Comparison of ENCODE assay signal across 1 cellular context in genomic region chr17:76252040-76252954, GRCh38.
A peak's percentile ranks its signal among the peaks of the same experiment; 100 is the strongest.
TF ChIP-seq lines count a peak whose summit lies in the region.

No MANE protein-coding gene starts in this region.

TF ChIP-seq in A549, 52 proteins besides CTCF, POLR2A, EP300 and RAD21 (continued from another document):
- 0 out of 2 replicates have a peak, but pooled peaks have one; percentile 23 for TF ChIP-seq RARB (CRISPR knock-in tag; IDR thresholded peaks at IDR 0.05)
- TF ChIP-seq NFE2L2 (conservative IDR thresholded peaks at IDR 0.05; ENCODE audit: low read length) = peak; percentile 49; the same call in 1 of the 2 replicates
- TF ChIP-seq CBX2 (IDR thresholded peaks at IDR 0.05; ENCODE audit: borderline replicate concordance, low read depth) = no peak
- no peak for TF ChIP-seq KDM5A (IDR thresholded peaks at IDR 0.05)
- no peak for TF ChIP-seq HDAC2 (IDR thresholded peaks at IDR 0.05)
- TF ChIP-seq EHMT2 (IDR thresholded peaks at IDR 0.05; ENCODE audit: low read depth) = no peak
- TF ChIP-seq NPAS2 (CRISPR knock-in tag; IDR thresholded peaks at IDR 0.05; ENCODE audit: borderline replicate concordance) = no peak
- TF ChIP-seq, protein P1, sequence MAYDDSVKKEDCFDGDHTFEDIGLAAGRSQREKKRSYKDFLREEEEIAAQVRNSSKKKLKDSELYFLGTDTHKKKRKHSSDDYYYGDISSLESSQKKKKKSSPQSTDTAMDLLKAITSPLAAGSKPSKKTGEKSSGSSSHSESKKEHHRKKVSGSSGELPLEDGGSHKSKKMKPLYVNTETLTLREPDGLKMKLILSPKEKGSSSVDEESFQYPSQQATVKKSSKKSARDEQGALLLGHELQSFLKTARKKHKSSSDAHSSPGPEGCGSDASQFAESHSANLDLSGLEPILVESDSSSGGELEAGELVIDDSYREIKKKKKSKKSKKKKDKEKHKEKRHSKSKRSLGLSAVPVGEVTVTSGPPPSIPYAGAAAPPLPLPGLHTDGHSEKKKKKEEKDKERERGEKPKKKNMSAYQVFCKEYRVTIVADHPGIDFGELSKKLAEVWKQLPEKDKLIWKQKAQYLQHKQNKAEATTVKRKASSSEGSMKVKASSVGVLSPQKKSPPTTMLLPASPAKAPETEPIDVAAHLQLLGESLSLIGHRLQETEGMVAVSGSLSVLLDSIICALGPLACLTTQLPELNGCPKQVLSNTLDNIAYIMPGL (CRISPR knock-in tag; IDR thresholded peaks at IDR 0.05; ENCODE audit: borderline replicate concordance) = no peak
- TF ChIP-seq ZNF302 (CRISPR knock-in tag; IDR thresholded peaks at IDR 0.05) = no peak
- peak; percentile 95 for TF ChIP-seq BHLHE40 (IDR thresholded peaks at IDR 0.05; ENCODE audit: low read depth, low read length)
- TF ChIP-seq HOXB13 (CRISPR knock-in tag; IDR thresholded peaks at IDR 0.05; ENCODE audit: low read depth) = no peak
- TF ChIP-seq TFCP2L1 (CRISPR knock-in tag; IDR thresholded peaks at IDR 0.05) = no peak
- TF ChIP-seq JUNB (IDR thresholded peaks at IDR 0.05) = peak; percentile 70
- no peak for TF ChIP-seq RFX5 (IDR thresholded peaks at IDR 0.05)
- no peak for TF ChIP-seq HES2 (IDR thresholded peaks at IDR 0.05)
- TF ChIP-seq CHD2 (IDR thresholded peaks at IDR 0.05; ENCODE audit: low read length, partially characterized antibody) = no peak
- peak; percentile 49 to 71; a peak in 3 of 4 replicates for TF ChIP-seq CEBPB (IDR thresholded peaks at IDR 0.05)
- peak; percentile 55; the same call in 1 of the 2 replicates for TF ChIP-seq MYC (IDR thresholded peaks at IDR 0.05; ENCODE audit: borderline replicate concordance, low read length)
- no peak for TF ChIP-seq REST (IDR thresholded peaks at IDR 0.05)
- TF ChIP-seq FOSL2 (IDR thresholded peaks at IDR 0.05) = peak; percentile 40; the same call in 1 of the 2 replicates
- peak; percentile 94 for TF ChIP-seq FOSL2 (CRISPR knock-in tag; IDR thresholded peaks at IDR 0.05)
- TF ChIP-seq, protein P2, sequence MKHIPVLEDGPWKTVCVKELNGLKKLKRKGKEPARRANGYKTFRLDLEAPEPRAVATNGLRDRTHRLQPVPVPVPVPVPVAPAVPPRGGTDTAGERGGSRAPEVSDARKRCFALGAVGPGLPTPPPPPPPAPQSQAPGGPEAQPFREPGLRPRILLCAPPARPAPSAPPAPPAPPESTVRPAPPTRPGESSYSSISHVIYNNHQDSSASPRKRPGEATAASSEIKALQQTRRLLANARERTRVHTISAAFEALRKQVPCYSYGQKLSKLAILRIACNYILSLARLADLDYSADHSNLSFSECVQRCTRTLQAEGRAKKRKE (CRISPR knock-in tag; IDR thresholded peaks at IDR 0.05; ENCODE audit: low read depth) = peak; percentile 13; the same call in 1 of the 2 replicates
- TF ChIP-seq RCOR1 (IDR thresholded peaks at IDR 0.05; ENCODE audit: low read depth, low read length) = no peak
- peak; percentile 41 for TF ChIP-seq MAFK (IDR thresholded peaks at IDR 0.05; ENCODE audit: partially characterized antibody)
- TF ChIP-seq JUN (IDR thresholded peaks at IDR 0.05) = peak; percentile 21 to 44; a peak in 2 of 5 replicates
- peak; percentile 52 for TF ChIP-seq MAX (IDR thresholded peaks at IDR 0.05)
- TF ChIP-seq SMC3 (IDR thresholded peaks at IDR 0.05) = peak; percentile 20; the same call in 1 of the 3 replicates
